ENCODE assay signal across 8 cellular contexts in genomic region chr7:103148994-103149807, GRCh38. TPM values are rescaled to one million over a fixed set of nuclear protein-coding genes. Genes with fewer than 3 reads are reported as not detected.
A peak's percentile ranks its signal among the peaks of the same experiment; 100 is the strongest.
DNase-seq lines count a peak whose midpoint lies in the region; TF ChIP-seq lines count a peak whose summit lies in the region.

Gene NAPEPLD, minus strand, starts transcription at chr7:103149099. Its CDS starts 20,323 bp downstream, at chr7:103128776.

- peaks cover 39% of the 10 kb centered on the region for H3K4me1 Mint-ChIP-seq in activated naive CD4-positive, alpha-beta T cell treated with anti-CD3 and anti-CD28 coated beads, Interleukin-2, amount 50 U/mL, for 24 hours

- TF ChIP-seq CTCF in GM06990 (IDR thresholded peaks at IDR 0.05; ENCODE audit: insufficient read depth, low read length, poor library complexity, severe bottlenecking) (no peak), SK-N-SH (IDR thresholded peaks at IDR 0.05) (no peak), osteoblast (IDR thresholded peaks at IDR 0.05; ENCODE audit: extremely low read depth, low read depth, low read length) (no peak), testis (IDR thresholded peaks at IDR 0.05) (no peak)

- H4K20me1 ChIP-seq in SK-N-SH (ENCODE audit: insufficient read depth) (no peaks in the 10 kb centered on the region), osteoblast (ENCODE audit: insufficient read depth, low read length) (peaks cover 4% of the 10 kb centered on the region)

- H3K9me3 Mint-ChIP-seq in activated naive CD4-positive, alpha-beta T cell treated with anti-CD3 and anti-CD28 coated beads, Interleukin-2, amount 50 U/mL, for 24 hours: no peaks in the 10 kb centered on the region

- TF ChIP-seq RAD21 in SK-N-SH (IDR thresholded peaks at IDR 0.05; ENCODE audit: low read length): 0 out of 2 replicates have a peak, but pooled peaks have one; percentile 4

- peak within 1 kb of the TSS; percentile 91 to 99 for H3K27ac ChIP-seq in SK-N-SH (ENCODE audit: low read depth in 2 of 2, low read length in 1 of 2)
- H3K27ac ChIP-seq in osteoblast (ENCODE audit: low read depth, low read length): peak within 1 kb of the TSS; percentile 78
- H3K27ac ChIP-seq in testis: peak within 1 kb of the TSS; percentile 97 to 98

- peak within 1 kb of the TSS; percentile 99 for H3K27ac Mint-ChIP-seq in activated naive CD4-positive, alpha-beta T cell treated with anti-CD3 and anti-CD28 coated beads, Interleukin-2, amount 50 U/mL, for 24 hours

- H3K36me3 Mint-ChIP-seq in activated naive CD4-positive, alpha-beta T cell treated with anti-CD3 and anti-CD28 coated beads, Interleukin-2, amount 50 U/mL, for 24 hours: peaks cover 5% of the 10 kb centered on the region

- H3K36me3 ChIP-seq in GM06990 (ENCODE audit: control insufficient read depth, insufficient read depth, low read length) (no peaks in the 10 kb centered on the region), SK-N-SH (replicated peaks in 1 of 2; ENCODE audit: control insufficient read depth in 1 of 2, insufficient read depth in 2 of 2, low read length in 1 of 2) (no peaks in the 10 kb centered on the region), osteoblast (ENCODE audit: insufficient read depth, low read length) (no peaks in the 10 kb centered on the region), testis (ENCODE audit: low read depth, missing control alignments) (no peaks in the 10 kb centered on the region)

- POLR2A ChIA-PET in HEK293T (lab: Yijun Ruan, JAX) (interaction anchor here (0.6 to 1.6 kb wide), 5 partner anchors 19 to 401 kb away, joined by 3 to 5 read pairs (median 4); partner anchors contain the start of genes ARMC10, FAM185A and FBXL13), SK-N-SH (lab: Yijun Ruan, JAX) (interaction anchor here (0.8 to 1.3 kb wide), 3 partner anchors 14 to 74 kb away, joined by 3 to 12 read pairs (median 4); partner anchors contain the start of genes ARMC10 and FBXL13)

- WGBS in SK-N-SH (ENCODE audit: low lambda C conversion rate): 11% methylated on average over 21 of the region's 82 CpGs
- WGBS in testis, 2 donors: 3 to 8% methylated on average over 18 to 64 of the region's 82 CpGs

- DNase-seq in GM06990 (ENCODE audit: extremely low read depth, insufficient read length): peak; percentile 93
- DNase-seq in HEK293T (ENCODE audit: extremely low spot score): peak; percentile 75
- DNase-seq in MV-4-11 (lab: John Stamatoyannopoulos, UW): peak; percentile 66
- peak; percentile 97 for DNase-seq in SK-N-SH
- peak; percentile 92 for DNase-seq in glomerular visceral epithelial cell (ENCODE audit: extremely low spot score)
- peak; percentile 96 for DNase-seq in osteoblast (ENCODE audit: insufficient read length, low spot score, missing footprints)
- peak; percentile 94 for DNase-seq in testis

- H3K9ac ChIP-seq in SK-N-SH: peak within 1 kb of the TSS; percentile 81

- no peaks in the 10 kb centered on the region for H3K27me3 Mint-ChIP-seq in activated naive CD4-positive, alpha-beta T cell treated with anti-CD3 and anti-CD28 coated beads, Interleukin-2, amount 50 U/mL, for 24 hours

- peak within 1 kb of the TSS; percentile 85 for H3K4me2 ChIP-seq in SK-N-SH
- peak within 1 kb of the TSS; percentile 90 for H3K4me2 ChIP-seq in osteoblast (ENCODE audit: insufficient read depth, low read length)

- H3K9me3 ChIP-seq in SK-N-SH: no peaks in the 10 kb centered on the region
- H3K9me3 ChIP-seq in osteoblast (ENCODE audit: low read depth, low read length): no peaks in the 10 kb centered on the region
- H3K9me3 ChIP-seq in testis: no peaks in the 10 kb centered on the region

- peaks cover 21% of the 10 kb centered on the region for H3F3A ChIP-seq in SK-N-SH (replicated peaks; ENCODE audit: insufficient read depth)

- H3K4me3 Mint-ChIP-seq in activated naive CD4-positive, alpha-beta T cell treated with anti-CD3 and anti-CD28 coated beads, Interleukin-2, amount 50 U/mL, for 24 hours: peak within 1 kb of the TSS; percentile 95

- TF ChIP-seq POLR2A in testis (IDR thresholded peaks at IDR 0.05): no peak

- H3K4me1 ChIP-seq in SK-N-SH (ENCODE audit: control insufficient read depth in 1 of 2, insufficient read depth in 2 of 2, low read depth in 1 of 2, low read length in 1 of 2) (peaks cover 4 to 16% of the 10 kb centered on the region in 2 experiments; a peak in 2 of 4 replicates), osteoblast (ENCODE audit: insufficient read depth, low read length) (peaks cover 6% of the 10 kb centered on the region), testis (peaks cover 8% of the 10 kb centered on the region)

- CTCF ChIA-PET in HEK293T (lab: Yijun Ruan, JAX) (no interaction called here), SK-N-SH (lab: Yijun Ruan, JAX) (interaction anchor here (0.9 kb wide), 1 partner anchor 53 kb away, joined by 3 read pairs; no protein-coding TSS in a partner anchor)

- intact Hi-C loops in testis (cut with DNase I; ENCODE audit: low total_unique reads): no loop called here

- peak in 1 of 2 experiments; percentile 29; a peak in 1 of 4 replicates for TF ChIP-seq EP300 in SK-N-SH (IDR thresholded peaks at IDR 0.05; ENCODE audit: borderline replicate concordance in 1 of 2, low read depth in 1 of 2, low read length in 1 of 2)

- no peaks in the 10 kb centered on the region for H3K9me2 ChIP-seq in SK-N-SH

- H3K79me2 ChIP-seq in SK-N-SH (ENCODE audit: insufficient read depth) (peaks cover 41% of the 10 kb centered on the region), osteoblast (ENCODE audit: insufficient read depth, low read length) (peaks cover 29% of the 10 kb centered on the region)

- H3K4me3 ChIP-seq in GM06990 (replicated peaks; ENCODE audit: low read depth, low read length) (peak within 1 kb of the TSS; percentile 89), SK-N-SH (ENCODE audit: low read depth in 2 of 2, low read length in 1 of 2) (peak within 1 kb of the TSS; percentile 72 to 96), osteoblast (ENCODE audit: insufficient read depth, low read length) (peak within 1 kb of the TSS; percentile 85), testis (peak within 1 kb of the TSS; percentile 72 to 81)

- H3K27me3 ChIP-seq in GM06990 (replicated peaks; ENCODE audit: control insufficient read depth, insufficient read depth, low read length) (no peaks in the 10 kb centered on the region), SK-N-SH (ENCODE audit: insufficient read depth) (no peaks in the 10 kb centered on the region), osteoblast (ENCODE audit: insufficient read depth, low read length) (no peaks in the 10 kb centered on the region), testis (no peaks in the 10 kb centered on the region)

- peak within 1 kb of the TSS; percentile 96 for H2AFZ ChIP-seq in SK-N-SH (ENCODE audit: low read depth)
- H2AFZ ChIP-seq in osteoblast (ENCODE audit: low read length): peak within 1 kb of the TSS; percentile 93

TF ChIP-seq in HEK293T, 16 proteins besides CTCF, POLR2A, EP300 and RAD21 (continues in another document):
- TF ChIP-seq NFRKB (IDR thresholded peaks at IDR 0.05): 0 out of 2 replicates have a peak, but pooled peaks have one; percentile 36
- TF ChIP-seq ZNF384 (IDR thresholded peaks at IDR 0.05): no peak
- no peak for TF ChIP-seq FOXA1 (IDR thresholded peaks at IDR 0.05)
- TF ChIP-seq TARDBP (IDR thresholded peaks at IDR 0.05): peak; percentile 77
- no peak for TF ChIP-seq SP1 (IDR thresholded peaks at IDR 0.05)
- TF ChIP-seq ELF4 (IDR thresholded peaks at IDR 0.05): peak; percentile 49; the same call in 1 of the 2 replicates
- TF ChIP-seq HDGF (IDR thresholded peaks at IDR 0.05; ENCODE audit: borderline replicate concordance): no peak
- peak; percentile 84; the same call in 1 of the 2 replicates for TF ChIP-seq PKNOX1 (IDR thresholded peaks at IDR 0.05)
- no peak for TF ChIP-seq ARNT (IDR thresholded peaks at IDR 0.05)
- TF ChIP-seq SUZ12 (IDR thresholded peaks at IDR 0.05): no peak
- TF ChIP-seq FOXK2 (IDR thresholded peaks at IDR 0.05): no peak
- peak; percentile 29; the same call in 1 of the 2 replicates for TF ChIP-seq FOXM1 (IDR thresholded peaks at IDR 0.05; ENCODE audit: borderline replicate concordance)

TF ChIP-seq in SK-N-SH, 30 proteins besides CTCF, POLR2A, EP300 and RAD21 (continues in another document):
- TF ChIP-seq SMC3 (IDR thresholded peaks at IDR 0.05; ENCODE audit: low read depth, low read length): no peak
- TF ChIP-seq SIN3A (IDR thresholded peaks at IDR 0.05; ENCODE audit: borderline replicate concordance, low read depth, low read length): no peak
- TF ChIP-seq, protein P1, sequence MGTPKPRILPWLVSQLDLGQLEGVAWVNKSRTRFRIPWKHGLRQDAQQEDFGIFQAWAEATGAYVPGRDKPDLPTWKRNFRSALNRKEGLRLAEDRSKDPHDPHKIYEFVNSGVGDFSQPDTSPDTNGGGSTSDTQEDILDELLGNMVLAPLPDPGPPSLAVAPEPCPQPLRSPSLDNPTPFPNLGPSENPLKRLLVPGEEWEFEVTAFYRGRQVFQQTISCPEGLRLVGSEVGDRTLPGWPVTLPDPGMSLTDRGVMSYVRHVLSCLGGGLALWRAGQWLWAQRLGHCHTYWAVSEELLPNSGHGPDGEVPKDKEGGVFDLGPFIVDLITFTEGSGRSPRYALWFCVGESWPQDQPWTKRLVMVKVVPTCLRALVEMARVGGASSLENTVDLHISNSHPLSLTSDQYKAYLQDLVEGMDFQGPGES (IDR thresholded peaks at IDR 0.05; ENCODE audit: low read depth, low read length): no peak
- peak; percentile 56 for TF ChIP-seq TAF1 (IDR thresholded peaks at IDR 0.05; ENCODE audit: borderline replicate concordance, low read depth, low read length)
- TF ChIP-seq, protein P2, sequence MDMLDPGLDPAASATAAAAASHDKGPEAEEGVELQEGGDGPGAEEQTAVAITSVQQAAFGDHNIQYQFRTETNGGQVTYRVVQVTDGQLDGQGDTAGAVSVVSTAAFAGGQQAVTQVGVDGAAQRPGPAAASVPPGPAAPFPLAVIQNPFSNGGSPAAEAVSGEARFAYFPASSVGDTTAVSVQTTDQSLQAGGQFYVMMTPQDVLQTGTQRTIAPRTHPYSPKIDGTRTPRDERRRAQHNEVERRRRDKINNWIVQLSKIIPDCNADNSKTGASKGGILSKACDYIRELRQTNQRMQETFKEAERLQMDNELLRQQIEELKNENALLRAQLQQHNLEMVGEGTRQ (IDR thresholded peaks at IDR 0.05; ENCODE audit: borderline replicate concordance, low read depth, low read length): no peak
- no peak; the same call in 1 of the 2 replicates for TF ChIP-seq PBX3 (IDR thresholded peaks at IDR 0.05)

RNA-seq across cellular contexts. Expression of gene NAPEPLD, which starts in this region (rescaled TPM):
- 4.6 and 5.4 TPM in 2 replicates for polyA plus RNA-seq in SK-N-SH (2012; rRNA removed)
- 4.3 and 4.5 TPM in 2 replicates for polyA plus RNA-seq in SK-N-SH (2012; cell fraction: cytosol; rRNA removed)
- polyA plus RNA-seq in SK-N-SH (2012; cell fraction: nucleus; rRNA removed): 8.3 and 19.1 TPM in 2 replicates
- 8.5 and 10.1 TPM in 2 replicates for total RNA-seq in osteoblast
- total RNA-seq in testis: 10 to 100 TPM; 44.7 to 53.1 TPM
- 32.3 TPM for polyA plus RNA-seq in testis (ENCODE audit: insufficient read depth, low read depth, low replicate concordance)

Comparison
In these comparisons a context has a peak if more than half of its experiments do, and no peak if none do; other contexts are left out.
1. Peak in every context shown above with its lines: DNase-seq, H3K4me3 ChIP-seq and H3K27ac ChIP-seq.